ENCODE assay signal across 21 cellular contexts in the genomic region with DNA sequence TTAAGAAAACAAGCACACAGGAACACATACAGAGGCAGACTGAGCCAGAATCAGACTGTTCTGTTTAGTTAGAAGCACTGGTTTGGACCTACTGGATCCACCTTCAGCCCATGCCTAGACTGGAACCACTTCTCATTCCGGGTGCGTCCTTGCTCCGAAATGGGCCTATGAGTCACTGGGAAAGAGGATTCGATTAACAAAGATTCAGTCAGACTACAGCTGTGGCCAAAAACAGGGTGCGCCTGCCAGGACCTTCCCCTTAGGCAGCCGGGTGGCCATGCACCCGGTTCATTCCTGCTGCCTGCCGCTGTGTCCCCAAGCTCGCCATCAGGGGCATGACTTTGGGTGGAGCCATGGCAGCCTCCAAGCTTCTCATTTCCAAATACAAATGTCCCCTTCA. TPM values are rescaled to one million over a fixed set of nuclear protein-coding genes. Genes with fewer than 3 reads are reported as not detected.
A peak's percentile ranks its signal among the peaks of the same experiment; 100 is the strongest.
DNase-seq lines count a peak whose midpoint lies in the region; ATAC-seq and TF ChIP-seq lines count a peak whose summit lies in the region.
"Had no signal": no experiment of that assay in that cellular context is flagged by ENCODE, and none has a peak within 500 bp of the region (broad histone marks: within the 10 kb centered on the region; RNA-seq: fewer than 3 reads in every experiment).

No MANE protein-coding gene starts in this region.

- no peaks in the 10 kb centered on the region for H3F3A ChIP-seq in neural progenitor cell (ENCODE audit: low read depth)

- H3K36me3 Mint-ChIP-seq in neural progenitor cell (no peaks in the 10 kb centered on the region), immature natural killer cell (no peaks in the 10 kb centered on the region)
- H3K36me3 Mint-ChIP-seq: activated naive CD8-positive, alpha-beta T cell treated with anti-CD3 and anti-CD28 coated beads for 36 hours; CD4-positive, CD25-positive, alpha-beta regulatory T cell; T-cell had no signal

- H4K20me1 ChIP-seq in neural progenitor cell (ENCODE audit: low read depth) = no peaks in the 10 kb centered on the region

- DNase-seq in RPMI7951 (ENCODE audit: low read depth) (peak; percentile 14), esophagus muscularis mucosa (ENCODE audit: extremely low spot score) (no peak), neural progenitor cell (ENCODE audit: low spot score) (no peak), thyroid gland (peak; percentile 56 to 74), HCEC 1CT (no peak), immature natural killer cell (no peak), EL (no peak)
- DNase-seq: activated CD4-positive, alpha-beta T cell treated with anti-CD3 and anti-CD28 coated beads, Interleukin-2, amount 10 ng/mL, durations not matched to agents 7 days and 5 days; activated naive CD8-positive, alpha-beta T cell treated with anti-CD3 and anti-CD28 coated beads for 36 hours; body of pancreas; CD4-positive, CD25-positive, alpha-beta regulatory T cell; GDM1; NCI-H1694; NCI-H82; SHP77 treated with DMSO at 0.1 percent for 48 hours; T-cell had no signal

- WGBS in esophagus muscularis mucosa = 82% methylated on average over 9 of the region's 9 CpGs
- WGBS in thyroid gland, 2 donors = 45 to 68% methylated on average over 8 to 9 of the region's 9 CpGs

- H3K27me3 ChIP-seq in esophagus muscularis mucosa (peaks cover 0 to 2% (median 0%) of the 10 kb centered on the region in 4 donors), neural progenitor cell (no peaks in the 10 kb centered on the region), thyroid gland (no peaks in the 10 kb centered on the region)
- H3K27me3 ChIP-seq: body of pancreas had no signal

- no peaks in the 10 kb centered on the region for H3K79me2 ChIP-seq in neural progenitor cell (ENCODE audit: low read depth)

- H3K27ac Mint-ChIP-seq in neural progenitor cell (no peak overlapping the region), immature natural killer cell (no peak overlapping the region)
- H3K27ac Mint-ChIP-seq: activated CD4-positive, alpha-beta T cell treated with anti-CD3 and anti-CD28 coated beads, Interleukin-2, amount 10 ng/mL, durations not matched to agents 7 days and 5 days; activated naive CD8-positive, alpha-beta T cell treated with anti-CD3 and anti-CD28 coated beads for 36 hours; activated T-helper 17 cell treated with anti-CD3 and anti-CD28 coated beads, Interleukin-2, amount 50 U/mL, for 72 hours; CD4-positive, CD25-positive, alpha-beta regulatory T cell; nephron; progenitor cell of endocrine pancreas; T-cell had no signal

- H3K4me3 ChIP-seq in esophagus muscularis mucosa (no peak overlapping the region), neural progenitor cell (no peak overlapping the region), thyroid gland (replicated peaks in 1 of 3) (no peak overlapping the region)
- H3K4me3 ChIP-seq: body of pancreas had no signal

- H3K27ac ChIP-seq in esophagus muscularis mucosa (replicated peaks in 1 of 4) (peak overlapping the region in 3 of 4 donors; percentile 42 to 68 (median 60)), neural progenitor cell (no peak overlapping the region), thyroid gland (peak overlapping the region; percentile 8 to 64 (median 63))
- H3K27ac ChIP-seq: body of pancreas had no signal

- intact Hi-C loops in esophagus muscularis mucosa (cut with DNase I) = no loop called here
- intact Hi-C loops in thyroid gland (cut with DNase I) = no loop called here

- H3K36me3 ChIP-seq in esophagus muscularis mucosa (no peaks in the 10 kb centered on the region), neural progenitor cell (no peaks in the 10 kb centered on the region), thyroid gland (no peaks in the 10 kb centered on the region)

- no peak for TF ChIP-seq EP300 in esophagus muscularis mucosa (IDR thresholded peaks at IDR 0.05)

- H3K27me3 Mint-ChIP-seq in neural progenitor cell (ENCODE audit: insufficient read depth, low read depth) (peaks cover 7% of the 10 kb centered on the region), immature natural killer cell (ENCODE audit: low read depth in 3 of 3) (peaks cover 0 to 3% (median 1%) of the 10 kb centered on the region in 3 donors)
- H3K27me3 Mint-ChIP-seq: activated CD4-positive, alpha-beta T cell treated with anti-CD3 and anti-CD28 coated beads, Interleukin-2, amount 10 ng/mL, durations not matched to agents 7 days and 5 days; activated naive CD8-positive, alpha-beta T cell treated with anti-CD3 and anti-CD28 coated beads for 36 hours; activated T-helper 17 cell treated with anti-CD3 and anti-CD28 coated beads, Interleukin-2, amount 50 U/mL, for 72 hours; CD4-positive, CD25-positive, alpha-beta regulatory T cell; T-cell had no signal

- no peaks in the 10 kb centered on the region for H3K9me3 ChIP-seq in esophagus muscularis mucosa
- H3K9me3 ChIP-seq in neural progenitor cell (ENCODE audit: low read depth) = no peaks in the 10 kb centered on the region
- H3K9me3 ChIP-seq in thyroid gland = no peaks in the 10 kb centered on the region
- H3K9me3 ChIP-seq: body of pancreas had no signal

- H3K9ac ChIP-seq in neural progenitor cell = no peak overlapping the region

- H3K9me3 Mint-ChIP-seq in neural progenitor cell (no peaks in the 10 kb centered on the region), immature natural killer cell (no peaks in the 10 kb centered on the region)
- H3K9me3 Mint-ChIP-seq: activated CD4-positive, alpha-beta T cell treated with anti-CD3 and anti-CD28 coated beads, Interleukin-2, amount 10 ng/mL, durations not matched to agents 7 days and 5 days; activated naive CD8-positive, alpha-beta T cell treated with anti-CD3 and anti-CD28 coated beads for 36 hours; activated T-helper 17 cell treated with anti-CD3 and anti-CD28 coated beads, Interleukin-2, amount 50 U/mL, for 72 hours; nephron; T-cell had no signal

- H3K4me1 ChIP-seq in esophagus muscularis mucosa (no peaks in the 10 kb centered on the region), neural progenitor cell (peaks cover 6% of the 10 kb centered on the region), thyroid gland (peaks cover 6 to 13% of the 10 kb centered on the region in 2 donors)
- H3K4me1 ChIP-seq: body of pancreas had no signal

- ATAC-seq in HG03025 (IDR thresholded peaks at IDR 0.05; ENCODE audit: low FRiP score, unreplicated experiment) = no peak
- ATAC-seq: activated T-helper 17 cell treated with anti-CD3 and anti-CD28 coated beads, Interleukin-2, amount 50 U/mL, for 72 hours; body of pancreas; T-cell had no signal

- no peak for TF ChIP-seq CTCF in esophagus muscularis mucosa (IDR thresholded peaks at IDR 0.05)
- no peak for TF ChIP-seq CTCF in neural progenitor cell (IDR thresholded peaks at IDR 0.05)
- TF ChIP-seq CTCF in thyroid gland (IDR thresholded peaks at IDR 0.05) = no peak

- no peak for TF ChIP-seq POLR2A in esophagus muscularis mucosa (IDR thresholded peaks at IDR 0.05; ENCODE audit: low read depth)
- TF ChIP-seq POLR2A in thyroid gland (IDR thresholded peaks at IDR 0.05) = no peak

- H3K4me1 Mint-ChIP-seq in neural progenitor cell (peaks cover 7% of the 10 kb centered on the region), immature natural killer cell (peaks cover 0 to 4% of the 10 kb centered on the region in 2 donors)
- H3K4me1 Mint-ChIP-seq: nephron had no signal

- H2AFZ ChIP-seq in neural progenitor cell (replicated peaks) = peak overlapping the region; percentile 37

- H3K4me2 ChIP-seq in neural progenitor cell = no peak overlapping the region

- H3K4me3 Mint-ChIP-seq in neural progenitor cell (no peak overlapping the region), immature natural killer cell (no peak overlapping the region)
- H3K4me3 Mint-ChIP-seq: activated CD4-positive, alpha-beta T cell treated with anti-CD3 and anti-CD28 coated beads, Interleukin-2, amount 10 ng/mL, durations not matched to agents 7 days and 5 days; activated naive CD8-positive, alpha-beta T cell treated with anti-CD3 and anti-CD28 coated beads for 36 hours; activated T-helper 17 cell treated with anti-CD3 and anti-CD28 coated beads, Interleukin-2, amount 50 U/mL, for 72 hours; CD4-positive, CD25-positive, alpha-beta regulatory T cell; nephron; T-cell had no signal

RNA-seq across cellular contexts. Expression of a gene that starts 14.5 kb away (rescaled TPM):
- total RNA-seq in RPMI7951 (2014; rRNA removed; shearing (Covaris generic)) = 0.10 and 0.12 TPM in 2 replicates
- total RNA-seq in esophagus muscularis mucosa (1 to 10 TPM; 6.2 to 9.2 (median 7.4) TPM), neural progenitor cell (ENCODE audit: low replicate concordance) (5.7 and 7.3 TPM in 2 replicates), thyroid gland (10 to 100 TPM in 3 of 4 donors, 1 to 10 TPM in 1; 9.2 to 14.3 (median 13.0) TPM)
- polyA plus RNA-seq in immature natural killer cell = under 1 TPM in 1 of 3 donors, not detected in 2; 0.08 TPM
- total RNA-seq: OCI-LY7 had no signal

Comparison
In these comparisons a context has a peak if more than half of its experiments do, and no peak if none do; other contexts are left out.
1. DNase-seq: peak in RPMI7951 (single experiment) and thyroid gland (2 of 2); none in esophagus muscularis mucosa (single experiment), neural progenitor cell (single experiment), HCEC 1CT (single experiment), immature natural killer cell (0 of 3) and EL (single experiment).